Comparison of ENCODE assay signal across 8 cellular contexts in the genomic region with DNA sequence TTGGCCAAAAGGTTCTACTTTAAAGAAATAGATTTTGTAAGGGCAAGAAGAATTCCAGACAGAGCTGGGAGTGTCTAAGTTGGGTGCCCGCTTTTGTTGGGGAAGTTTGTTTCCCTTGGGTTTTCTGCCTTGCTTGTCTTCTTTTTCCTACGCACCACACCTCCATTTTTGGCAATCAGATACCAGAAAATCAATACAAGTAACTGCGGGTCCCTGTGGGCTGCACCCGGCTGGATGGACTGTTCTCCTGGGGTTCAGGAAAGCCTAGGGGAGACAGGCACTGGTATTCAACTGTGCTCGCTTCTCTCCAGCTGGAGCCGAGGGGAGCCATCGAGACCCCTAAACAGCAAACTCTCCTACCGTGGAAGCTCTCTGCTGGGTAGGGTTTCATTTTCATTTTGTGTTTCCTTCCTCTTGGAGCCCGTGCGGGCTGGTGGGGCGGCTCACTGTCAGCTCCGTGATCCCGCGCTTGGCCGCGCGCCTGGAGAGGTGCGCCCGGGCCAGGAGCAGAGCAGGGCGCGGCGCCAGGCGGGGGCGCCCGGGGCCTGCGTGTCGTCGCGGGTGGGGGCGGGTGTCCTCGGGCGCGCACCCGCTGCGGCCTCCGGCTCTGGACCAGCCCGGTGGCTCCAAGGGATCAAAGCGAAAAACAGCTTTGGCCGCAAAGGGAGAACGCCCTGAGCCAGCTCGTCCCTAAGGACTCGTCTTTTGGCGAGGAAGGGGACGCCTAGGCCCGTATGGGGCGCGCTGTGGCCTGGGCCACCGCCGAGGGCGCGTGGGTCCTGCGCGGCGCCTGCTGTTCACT.
DNase-seq lines count a peak whose midpoint lies in the region; ATAC-seq and TF ChIP-seq lines count a peak whose summit lies in the region.

No MANE protein-coding gene starts in this region.

- H3K79me2 ChIP-seq in parathyroid adenoma, result no peaks in the 10 kb centered on the region

- ATAC-seq in activated naive CD4-positive, alpha-beta T cell treated with anti-CD3 and anti-CD28 coated beads, Interleukin-2, amount 50 U/mL, for 72 hours, result peak; percentile 40 to 76
- no peak for ATAC-seq in GM18520 (IDR thresholded peaks at IDR 0.05; ENCODE audit: unreplicated experiment)

- TF ChIP-seq CTCF in CD14-positive monocyte (IDR thresholded peaks at IDR 0.05) (no peak), HFFc6 (IDR thresholded peaks at IDR 0.05) (no peak), left ventricle myocardium inferior (IDR thresholded peaks at IDR 0.05; ENCODE audit: borderline replicate concordance) (no peak), parathyroid adenoma (IDR thresholded peaks at IDR 0.05) (no peak)

- H3K27ac ChIP-seq in left ventricle myocardium inferior (replicated peaks) (peak overlapping the region; percentile 92), parathyroid adenoma (peak overlapping the region; percentile 70)

- H3K27me3 Mint-ChIP-seq in CD14-positive monocyte (ENCODE audit: low read depth in 3 of 3) (peaks cover 0 to 13% (median 11%) of the 10 kb centered on the region in 3 donors), HFFc6 (ENCODE audit: insufficient read depth) (peaks cover 5% of the 10 kb centered on the region)

- H3K9ac ChIP-seq in parathyroid adenoma, result peak overlapping the region; percentile 14

- peaks cover 14% of the 10 kb centered on the region for H3K4me1 Mint-ChIP-seq in CD14-positive monocyte
- H3K4me1 Mint-ChIP-seq in HFFc6 (ENCODE audit: low read depth), result no peaks in the 10 kb centered on the region

- peak overlapping the region; percentile 77 for H3K4me3 ChIP-seq in left ventricle myocardium inferior
- H3K4me3 ChIP-seq in parathyroid adenoma (ENCODE audit: low read depth, low read length), result peak overlapping the region; percentile 63

- H3K27ac Mint-ChIP-seq in CD14-positive monocyte (no peak overlapping the region), HFFc6 (no peak overlapping the region)
- no peak overlapping the region for H3K27ac Mint-ChIP-seq in activated naive CD4-positive, alpha-beta T cell treated with anti-CD3 and anti-CD28 coated beads, Interleukin-2, amount 50 U/mL, for 72 hours

- H3K4me2 ChIP-seq in parathyroid adenoma (ENCODE audit: low read length), result peak overlapping the region; percentile 91

- DNase-seq in CD14-positive monocyte (ENCODE audit: low spot score) (no peak), HFFc6 (no peak), left ventricle myocardium inferior (peak; percentile 81), DMS153 treated with DMSO at 0.1 percent for 48 hours (lab: John Stamatoyannopoulos, UW; ENCODE audit: unreplicated experiment) (no peak), DMS53 treated with DMSO at 0.1 percent for 48 hours (lab: John Stamatoyannopoulos, UW; ENCODE audit: unreplicated experiment) (no peak)
- peak in 1 of 2 donors; percentile 28 for DNase-seq in activated naive CD4-positive, alpha-beta T cell treated with anti-CD3 and anti-CD28 coated beads, Interleukin-2, amount 50 U/mL, for 72 hours (ENCODE audit: low spot score in 2 of 2)

- H3K27me3 ChIP-seq in left ventricle myocardium inferior (ENCODE audit: low read depth) (no peaks in the 10 kb centered on the region), parathyroid adenoma (ENCODE audit: control insufficient read depth, insufficient read depth, low read length) (no peaks in the 10 kb centered on the region)

- H3K9me3 Mint-ChIP-seq in CD14-positive monocyte (peaks cover 0 to 2% (median 0%) of the 10 kb centered on the region in 7 donors), HFFc6 (no peaks in the 10 kb centered on the region; the same call in 1 of the 2 replicates)
- H3K9me3 Mint-ChIP-seq in activated naive CD4-positive, alpha-beta T cell treated with anti-CD3 and anti-CD28 coated beads, Interleukin-2, amount 50 U/mL, for 72 hours, result no peaks in the 10 kb centered on the region

- H3K36me3 ChIP-seq in left ventricle myocardium inferior (no peaks in the 10 kb centered on the region), parathyroid adenoma (ENCODE audit: control insufficient read depth, insufficient read depth, low read length) (no peaks in the 10 kb centered on the region)

- H3K4me3 Mint-ChIP-seq in CD14-positive monocyte (peak overlapping the region; percentile 78 to 88), HFFc6 (peak overlapping the region; percentile 83)

- H2AFZ ChIP-seq in parathyroid adenoma, result peak overlapping the region; percentile 97

- intact Hi-C loops in CD14-positive monocyte (cut with micrococcal nuclease) (no loop called here), left ventricle myocardium inferior (cut with micrococcal nuclease) (no loop called here)

- H3K4me1 ChIP-seq in left ventricle myocardium inferior, result peaks cover 21% of the 10 kb centered on the region
- no peaks in the 10 kb centered on the region for H3K4me1 ChIP-seq in parathyroid adenoma

- H3K9me3 ChIP-seq in left ventricle myocardium inferior (replicated peaks), result no peaks in the 10 kb centered on the region
- no peaks in the 10 kb centered on the region for H3K9me3 ChIP-seq in parathyroid adenoma (ENCODE audit: control insufficient read depth, low read length)

- H3K36me3 Mint-ChIP-seq in CD14-positive monocyte (no peaks in the 10 kb centered on the region), HFFc6 (ENCODE audit: low read depth) (no peaks in the 10 kb centered on the region)
- no peaks in the 10 kb centered on the region for H3K36me3 Mint-ChIP-seq in activated naive CD4-positive, alpha-beta T cell treated with anti-CD3 and anti-CD28 coated beads, Interleukin-2, amount 50 U/mL, for 72 hours
